Comparison of ENCODE assay signal across 16 cellular contexts in the genomic region with DNA sequence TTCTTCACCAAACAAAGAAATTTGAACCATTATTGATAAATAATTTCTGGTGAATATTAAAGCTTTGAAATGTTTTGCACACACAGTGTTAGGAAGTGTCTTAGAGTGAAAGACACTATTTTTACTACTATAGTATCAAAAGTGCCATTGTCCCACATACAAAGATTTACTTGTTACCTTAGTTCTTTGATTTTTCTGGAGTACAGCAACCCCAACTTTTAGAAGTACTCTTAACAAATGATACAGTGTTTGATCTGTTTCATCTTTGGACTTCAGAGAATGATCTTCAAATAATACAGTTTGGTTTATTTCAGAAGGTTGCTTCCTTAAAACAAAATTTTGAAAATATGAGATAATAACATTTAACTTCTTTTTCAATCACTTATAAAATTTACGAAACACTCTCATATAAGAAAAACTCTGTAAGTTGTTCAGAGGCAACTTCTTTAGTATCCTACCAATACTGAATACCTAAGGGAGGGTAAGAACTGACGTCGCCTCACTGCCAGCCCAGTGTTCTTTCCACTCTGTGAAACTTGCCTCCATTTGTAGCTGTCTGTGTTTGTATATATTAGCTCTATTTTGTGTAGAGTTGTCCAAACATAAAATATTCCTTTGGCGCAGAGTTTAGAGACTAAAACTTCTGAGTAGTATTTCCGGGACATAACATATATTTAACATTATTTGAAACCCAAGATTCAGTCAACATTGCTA.
DNase-seq lines count a peak whose midpoint lies in the region; TF ChIP-seq lines count a peak whose summit lies in the region.
"Had no signal": no experiment of that assay in that cellular context is flagged by ENCODE, and none has a peak within 500 bp of the region (broad histone marks: within the 10 kb centered on the region; RNA-seq: fewer than 3 reads in every experiment).

No MANE protein-coding gene starts in this region.

- intact Hi-C loops in esophagus muscularis mucosa (cut with DNase I) = no loop called here

- H3K27me3 ChIP-seq in esophagus muscularis mucosa = no peaks in the 10 kb centered on the region
- H3K27me3 ChIP-seq in stomach smooth muscle (ENCODE audit: control insufficient read depth in 1 of 2, insufficient read depth in 2 of 2, low read length in 2 of 2) = no peaks in the 10 kb centered on the region
- no peaks in the 10 kb centered on the region for H3K27me3 ChIP-seq in osteoblast (ENCODE audit: insufficient read depth, low read length)
- H3K27me3 ChIP-seq in neural progenitor cell = no peaks in the 10 kb centered on the region

- no peak for TF ChIP-seq EP300 in esophagus muscularis mucosa (IDR thresholded peaks at IDR 0.05)

- H3K27ac ChIP-seq in esophagus muscularis mucosa (replicated peaks in 1 of 4) (peak overlapping the region; percentile 29 to 51 (median 44)), stomach smooth muscle (ENCODE audit: low read length) (peak overlapping the region; percentile 1), osteoblast (ENCODE audit: low read depth, low read length) (no peak overlapping the region), neural progenitor cell (no peak overlapping the region)
- H3K27ac ChIP-seq: GM23248 had no signal

- H3K36me3 Mint-ChIP-seq in nephron progenitor cell (ENCODE audit: low read depth) (peaks cover 31% of the 10 kb centered on the region), neural progenitor cell (peaks cover 8% of the 10 kb centered on the region)

- H3K9me3 Mint-ChIP-seq in nephron progenitor cell = peaks cover 12% of the 10 kb centered on the region
- no peaks in the 10 kb centered on the region for H3K9me3 Mint-ChIP-seq in neural progenitor cell
- H3K9me3 Mint-ChIP-seq: CD4-positive, alpha-beta memory T cell had no signal

- H4K20me1 ChIP-seq in osteoblast (ENCODE audit: insufficient read depth, low read length) (no peaks in the 10 kb centered on the region), neural progenitor cell (ENCODE audit: low read depth) (no peaks in the 10 kb centered on the region)

- 62% methylated on average over 5 of the region's 5 CpGs for WGBS in esophagus muscularis mucosa

- H3F3A ChIP-seq in neural progenitor cell (ENCODE audit: low read depth) = no peaks in the 10 kb centered on the region

- H3K9ac ChIP-seq in stomach smooth muscle (ENCODE audit: low read length in 2 of 2) (no peak overlapping the region), neural progenitor cell (no peak overlapping the region)
- H3K9ac ChIP-seq: GM23248 had no signal

- DNase-seq in SK-MEL-5 (ENCODE audit: low read depth, low spot score) (peak; percentile 50), esophagus muscularis mucosa (ENCODE audit: extremely low spot score) (no peak), nephron progenitor cell (no peak), DMS 273 (lab: John Stamatoyannopoulos, UW; ENCODE audit: unreplicated experiment) (no peak), osteoblast (ENCODE audit: insufficient read length, low spot score, missing footprints) (no peak), neural progenitor cell (ENCODE audit: low spot score) (no peak)
- DNase-seq: C1 segment of cervical spinal cord; Calu3; CD4-positive, alpha-beta memory T cell; COR-L47; DMS153; DND-41; GM23248; H7; HCEC 1CT had no signal

- H3K4me1 Mint-ChIP-seq in nephron progenitor cell (no peaks in the 10 kb centered on the region), neural progenitor cell (no peaks in the 10 kb centered on the region)

- H3K36me3 ChIP-seq in esophagus muscularis mucosa (peaks cover 0 to 9% (median 0%) of the 10 kb centered on the region in 4 donors), stomach smooth muscle (ENCODE audit: control insufficient read depth in 2 of 2, insufficient read depth in 2 of 2, low read length in 2 of 2) (no peaks in the 10 kb centered on the region), osteoblast (ENCODE audit: insufficient read depth, low read length) (no peaks in the 10 kb centered on the region), neural progenitor cell (no peaks in the 10 kb centered on the region)

- H3K79me2 ChIP-seq in osteoblast (ENCODE audit: insufficient read depth, low read length) (peaks cover 50% of the 10 kb centered on the region), neural progenitor cell (ENCODE audit: low read depth) (no peaks in the 10 kb centered on the region)

- TF ChIP-seq CTCF in esophagus muscularis mucosa (IDR thresholded peaks at IDR 0.05) (no peak), nephron progenitor cell (IDR thresholded peaks at IDR 0.05) (no peak), osteoblast (IDR thresholded peaks at IDR 0.05; ENCODE audit: extremely low read depth, low read depth, low read length) (no peak), neural progenitor cell (IDR thresholded peaks at IDR 0.05) (no peak)

- H3K9me3 ChIP-seq in esophagus muscularis mucosa (no peaks in the 10 kb centered on the region), stomach smooth muscle (ENCODE audit: control insufficient read depth in 2 of 2, low read length in 2 of 2) (no peaks in the 10 kb centered on the region), osteoblast (ENCODE audit: low read depth, low read length) (no peaks in the 10 kb centered on the region), neural progenitor cell (ENCODE audit: low read depth) (no peaks in the 10 kb centered on the region)

- no peaks in the 10 kb centered on the region for H3K27me3 Mint-ChIP-seq in nephron progenitor cell (ENCODE audit: low read depth, poor library complexity)
- H3K27me3 Mint-ChIP-seq in neural progenitor cell (ENCODE audit: insufficient read depth, low read depth) = no peaks in the 10 kb centered on the region
- H3K27me3 Mint-ChIP-seq: CD4-positive, alpha-beta memory T cell had no signal

- peak overlapping the region; percentile 30 for H3K27ac Mint-ChIP-seq in nephron progenitor cell
- H3K27ac Mint-ChIP-seq in neural progenitor cell = no peak overlapping the region
- H3K27ac Mint-ChIP-seq: CD4-positive, alpha-beta memory T cell had no signal

- H3K4me1 ChIP-seq in esophagus muscularis mucosa (peaks cover 0 to 68% (median 49%) of the 10 kb centered on the region in 4 donors), stomach smooth muscle (ENCODE audit: control insufficient read depth, insufficient read depth, low read length) (peaks cover 2% of the 10 kb centered on the region), osteoblast (ENCODE audit: insufficient read depth, low read length) (no peaks in the 10 kb centered on the region), neural progenitor cell (no peaks in the 10 kb centered on the region)

- no peak for TF ChIP-seq POLR2A in esophagus muscularis mucosa (IDR thresholded peaks at IDR 0.05; ENCODE audit: low read depth)

- H3K4me2 ChIP-seq in osteoblast (ENCODE audit: insufficient read depth, low read length) (no peak overlapping the region), neural progenitor cell (no peak overlapping the region)

- no peak overlapping the region for H2AFZ ChIP-seq in osteoblast (ENCODE audit: low read length)
- no peak overlapping the region for H2AFZ ChIP-seq in neural progenitor cell (replicated peaks)
- H2AFZ ChIP-seq: GM23248 had no signal

- H3K4me3 ChIP-seq in esophagus muscularis mucosa (no peak overlapping the region), stomach smooth muscle (ENCODE audit: low read length in 2 of 2) (no peak overlapping the region), osteoblast (ENCODE audit: insufficient read depth, low read length) (no peak overlapping the region), neural progenitor cell (no peak overlapping the region)
- H3K4me3 ChIP-seq: GM23248 had no signal

- in situ Hi-C loops in SK-MEL-5 (cut with HindIII; ENCODE audit: low pct_unique_long_range_greater_than_20kb, low sequenced_read_pairs) = no loop called here

- H3K4me3 Mint-ChIP-seq in nephron progenitor cell = no peak overlapping the region
- no peak overlapping the region for H3K4me3 Mint-ChIP-seq in neural progenitor cell
- H3K4me3 Mint-ChIP-seq: CD4-positive, alpha-beta memory T cell had no signal

Comparison
In these comparisons a context has a peak if more than half of its experiments do, and no peak if none do; other contexts are left out.
1. H3K27ac ChIP-seq: peak in esophagus muscularis mucosa (4 of 4) and stomach smooth muscle (single experiment); none in osteoblast (single experiment) and neural progenitor cell (single experiment).